9 cellular contexts compared by ENCODE assay signal in the genomic region with DNA sequence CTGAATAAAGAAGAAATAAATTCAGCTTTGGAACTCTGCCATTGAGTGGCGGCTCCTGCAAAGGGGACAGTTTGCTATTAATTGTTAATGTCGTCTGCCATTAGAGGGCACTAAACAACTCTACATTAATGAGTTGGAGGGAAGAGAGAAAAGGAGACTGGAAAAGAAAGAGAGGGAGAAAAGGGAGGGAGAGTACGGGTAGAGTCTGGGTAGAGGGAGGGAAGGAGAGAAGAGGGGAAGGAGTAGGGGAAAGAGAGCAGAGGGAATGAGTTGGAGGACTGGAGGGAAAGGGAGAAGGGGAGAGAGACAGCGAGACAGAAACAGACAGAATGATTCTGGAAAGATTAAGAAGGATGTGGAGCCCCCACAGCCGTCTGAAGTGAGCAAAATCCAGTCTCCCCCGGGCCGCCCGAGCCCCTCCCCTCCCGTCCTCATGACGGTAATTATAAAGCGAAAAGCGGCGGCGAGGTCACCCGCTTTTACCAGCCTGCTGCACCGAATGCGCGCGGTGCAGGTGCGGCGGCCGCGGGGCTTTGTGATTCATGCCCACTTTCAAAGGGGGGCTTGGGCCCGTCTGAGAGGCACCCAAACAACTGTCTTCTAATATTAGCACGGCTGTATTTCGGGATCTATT. TPM values are rescaled to one million over a fixed set of nuclear protein-coding genes. Genes with fewer than 3 reads are reported as not detected.
DNase-seq lines count a peak whose midpoint lies in the region; TF ChIP-seq lines count a peak whose summit lies in the region.
"Had no signal": no experiment of that assay in that cellular context is flagged by ENCODE, and none has a peak within 500 bp of the region (broad histone marks: within the 10 kb centered on the region; RNA-seq: fewer than 3 reads in every experiment).

No MANE protein-coding gene starts in this region.

- H3K4me3 ChIP-seq in HAP-1 (peak overlapping the region; percentile 15), trophoblast cell (ENCODE audit: low read depth, low read length) (peak overlapping the region; percentile 45)

- peak overlapping the region; percentile 79 for H3K4me3 Mint-ChIP-seq in activated T-helper 2 cell treated with anti-CD3 and anti-CD28 coated beads, Interferon-gamma antibody, Interleukin-2, Interleukin-4, amounts not matched to agents 10 μg/mL and 5 μg/mL and 100 μg/mL, durations not matched to agents 14 hours and 24 hours and 36 hours (ENCODE audit: low read depth)
- H3K4me3 Mint-ChIP-seq in glutamatergic neuron (ENCODE audit: unreplicated experiment), result peak overlapping the region; percentile 93

- no peak overlapping the region for H3K23ac ChIP-seq in trophoblast cell (ENCODE audit: low read length)

- no peak overlapping the region for H2BK5ac ChIP-seq in trophoblast cell (ENCODE audit: low read depth, low read length, poor library complexity)

- intact Hi-C loops in activated T-helper 2 cell treated with anti-CD3 and anti-CD28 coated beads, Interferon-gamma antibody, Interleukin-2, Interleukin-4, amounts not matched to agents 10 μg/mL and 5 μg/mL and 100 μg/mL, durations not matched to agents 14 hours and 24 hours and 36 hours (cut with micrococcal nuclease), result loop anchor here (2.0 kb wide), 1 partner anchor 750 kb away; no protein-coding TSS in a partner anchor

- peaks cover 68% of the 10 kb centered on the region for H3K27me3 Mint-ChIP-seq in activated T-helper 2 cell treated with anti-CD3 and anti-CD28 coated beads, Interferon-gamma antibody, Interleukin-2, Interleukin-4, amounts not matched to agents 10 μg/mL and 5 μg/mL and 100 μg/mL, durations not matched to agents 14 hours and 24 hours and 36 hours (ENCODE audit: low read depth)
- peaks cover 20% of the 10 kb centered on the region for H3K27me3 Mint-ChIP-seq in glutamatergic neuron (ENCODE audit: unreplicated experiment)

- no peak overlapping the region for H4K12ac ChIP-seq in trophoblast cell (ENCODE audit: low read depth, low read length)

- peak overlapping the region; percentile 76 for H3K4me2 ChIP-seq in trophoblast cell (ENCODE audit: low read length)

- peak overlapping the region; percentile 59 for H3K27ac ChIP-seq in trophoblast cell (ENCODE audit: low read depth, low read length)

- H3K36me3 ChIP-seq in HAP-1 (replicated peaks) (no peaks in the 10 kb centered on the region), trophoblast cell (ENCODE audit: control insufficient read depth in 1 of 2, insufficient read depth in 2 of 2, low read length in 2 of 2) (peaks cover 6 to 7% of the 10 kb centered on the region in 2 experiments)

- H2AFZ ChIP-seq in trophoblast cell (ENCODE audit: insufficient read depth, low read length, poor library complexity), result peak overlapping the region; percentile 32

- no peak overlapping the region for H2BK12ac ChIP-seq in trophoblast cell (ENCODE audit: low read length)

- peak; percentile 67 for DNase-seq in D341Med (ENCODE audit: low spot score)
- peak; percentile 65 to 79 for DNase-seq in HAP-1 (ENCODE audit: low spot score in 2 of 2)
- DNase-seq in NCI-H446 (lab: John Stamatoyannopoulos, UW), result peak; percentile 33 to 78
- DNase-seq in activated T-helper 2 cell treated with anti-CD3 and anti-CD28 coated beads, Interferon-gamma antibody, Interleukin-2, Interleukin-4, amounts not matched to agents 10 μg/mL and 5 μg/mL and 100 μg/mL, durations not matched to agents 14 hours and 24 hours and 36 hours (ENCODE audit: low spot score), result no peak
- DNase-seq in glutamatergic neuron, result peak; percentile 69
- peak; percentile 47 to 74 for DNase-seq in trophoblast cell
- DNase-seq in KG1 (lab: John Stamatoyannopoulos, UW), result no peak
- DNase-seq in stimulated activated CD4-positive, alpha-beta T cell treated with anti-CD3 and anti-CD28 coated beads, Interleukin-4, amount 100 ng/mL, for 4 hours, result no peak

- peaks cover 26% of the 10 kb centered on the region for H3K4me1 Mint-ChIP-seq in activated T-helper 2 cell treated with anti-CD3 and anti-CD28 coated beads, Interferon-gamma antibody, Interleukin-2, Interleukin-4, amounts not matched to agents 10 μg/mL and 5 μg/mL and 100 μg/mL, durations not matched to agents 14 hours and 24 hours and 36 hours (ENCODE audit: low read depth)
- peaks cover 3% of the 10 kb centered on the region for H3K4me1 Mint-ChIP-seq in glutamatergic neuron (ENCODE audit: low read depth, unreplicated experiment)

- H3K36me3 Mint-ChIP-seq in activated T-helper 2 cell treated with anti-CD3 and anti-CD28 coated beads, Interferon-gamma antibody, Interleukin-2, Interleukin-4, amounts not matched to agents 10 μg/mL and 5 μg/mL and 100 μg/mL, durations not matched to agents 14 hours and 24 hours and 36 hours (ENCODE audit: low read depth), result no peaks in the 10 kb centered on the region
- peaks cover 5% of the 10 kb centered on the region for H3K36me3 Mint-ChIP-seq in glutamatergic neuron (ENCODE audit: unreplicated experiment)

- no peak overlapping the region for H3K4ac ChIP-seq in trophoblast cell (ENCODE audit: low read depth, low read length)

- no peaks in the 10 kb centered on the region for H3K9me3 Mint-ChIP-seq in activated T-helper 2 cell treated with anti-CD3 and anti-CD28 coated beads, Interferon-gamma antibody, Interleukin-2, Interleukin-4, amounts not matched to agents 10 μg/mL and 5 μg/mL and 100 μg/mL, durations not matched to agents 14 hours and 24 hours and 36 hours
- H3K9me3 Mint-ChIP-seq in glutamatergic neuron (ENCODE audit: unreplicated experiment), result peaks cover 9% of the 10 kb centered on the region

- H2BK120ac ChIP-seq in trophoblast cell (ENCODE audit: insufficient read depth, low read length, poor library complexity), result peak overlapping the region; percentile 74

- TF ChIP-seq CTCF in glutamatergic neuron (IDR thresholded peaks at IDR 0.05; ENCODE audit: partially characterized antibody, unreplicated experiment), result peak; percentile 35

- H3K18ac ChIP-seq in trophoblast cell (ENCODE audit: low read length), result no peak overlapping the region

- H4K91ac ChIP-seq in trophoblast cell (ENCODE audit: low read depth, low read length), result peak overlapping the region; percentile 57

- WGBS in trophoblast cell (ENCODE audit: extremely low coverage, insufficient coverage, insufficient read length), result no CpG with 5 or more reads among the region's 26 CpGs

- peaks cover 28% of the 10 kb centered on the region for H3K79me1 ChIP-seq in trophoblast cell (ENCODE audit: low read length)

- H3K9me3 ChIP-seq in HAP-1, result no peaks in the 10 kb centered on the region
- H3K9me3 ChIP-seq in trophoblast cell (ENCODE audit: insufficient read depth, low read depth, low read length), result no peaks in the 10 kb centered on the region

- H4K8ac ChIP-seq in trophoblast cell (ENCODE audit: low read depth, low read length), result peak overlapping the region; percentile 35

- H3K27ac Mint-ChIP-seq in activated T-helper 2 cell treated with anti-CD3 and anti-CD28 coated beads, Interferon-gamma antibody, Interleukin-2, Interleukin-4, amounts not matched to agents 10 μg/mL and 5 μg/mL and 100 μg/mL, durations not matched to agents 14 hours and 24 hours and 36 hours, result no peak overlapping the region
- H3K27ac Mint-ChIP-seq in glutamatergic neuron (ENCODE audit: unreplicated experiment), result no peak overlapping the region

- in situ Hi-C loops in HAP-1 (cut with MboI; ENCODE audit: low sequenced_read_pairs), result no loop called here

- H3K4me1 ChIP-seq in HAP-1 (no peaks in the 10 kb centered on the region; the same call in 1 of the 2 replicates), trophoblast cell (ENCODE audit: control insufficient read depth in 1 of 2, insufficient read depth in 2 of 2, low read length in 2 of 2) (peaks cover 8 to 10% of the 10 kb centered on the region in 2 experiments)

- H3K79me2 ChIP-seq in trophoblast cell (ENCODE audit: control insufficient read depth, insufficient read depth, low read length, poor library complexity), result peaks cover 21% of the 10 kb centered on the region

- no peak overlapping the region for H3K14ac ChIP-seq in trophoblast cell (ENCODE audit: low read length)

- no peak overlapping the region for H2AK5ac ChIP-seq in trophoblast cell (ENCODE audit: low read length)

- H3K27me3 ChIP-seq in HAP-1 (ENCODE audit: low read depth) (peaks cover 51% of the 10 kb centered on the region), trophoblast cell (ENCODE audit: insufficient read depth, low read length) (no peaks in the 10 kb centered on the region)

- H3K9ac ChIP-seq in trophoblast cell (ENCODE audit: low read length), result peak overlapping the region; percentile 67

RNA-seq across cellular contexts. Expression of a gene that starts 1.9 kb away (rescaled TPM):
- not detected in 2 replicates for total RNA-seq in activated T-helper 2 cell treated with anti-CD3 and anti-CD28 coated beads, Interferon-gamma antibody, Interleukin-2, Interleukin-4, amounts not matched to agents 10 μg/mL and 5 μg/mL and 100 μg/mL, durations not matched to agents 14 hours and 24 hours and 36 hours
- 0.98 TPM for total RNA-seq in glutamatergic neuron (ENCODE audit: unreplicated experiment)
- polyA plus RNA-seq in trophoblast cell (2013), result 110 and 111 TPM in 2 replicates
- total RNA-seq: activated CD8-positive, alpha-beta memory T cell treated with anti-CD3 and anti-CD28 coated beads for 36 hours had no signal

Comparison
In these comparisons a context has a peak if more than half of its experiments do, and no peak if none do; other contexts are left out.
1. DNase-seq: peak in D341Med (single experiment), HAP-1 (2 of 2), NCI-H446 (2 of 2), glutamatergic neuron (single experiment) and trophoblast cell (2 of 2); none in activated T-helper 2 cell treated with anti-CD3 and anti-CD28 coated beads, Interferon-gamma antibody, Interleukin-2, Interleukin-4, amounts not matched to agents 10 μg/mL and 5 μg/mL and 100 μg/mL, durations not matched to agents 14 hours and 24 hours and 36 hours (single experiment), KG1 (single experiment) and stimulated activated CD4-positive, alpha-beta T cell treated with anti-CD3 and anti-CD28 coated beads, Interleukin-4, amount 100 ng/mL, for 4 hours (0 of 2).